Comparison of ENCODE assay signal across 21 cellular contexts in the genomic region with DNA sequence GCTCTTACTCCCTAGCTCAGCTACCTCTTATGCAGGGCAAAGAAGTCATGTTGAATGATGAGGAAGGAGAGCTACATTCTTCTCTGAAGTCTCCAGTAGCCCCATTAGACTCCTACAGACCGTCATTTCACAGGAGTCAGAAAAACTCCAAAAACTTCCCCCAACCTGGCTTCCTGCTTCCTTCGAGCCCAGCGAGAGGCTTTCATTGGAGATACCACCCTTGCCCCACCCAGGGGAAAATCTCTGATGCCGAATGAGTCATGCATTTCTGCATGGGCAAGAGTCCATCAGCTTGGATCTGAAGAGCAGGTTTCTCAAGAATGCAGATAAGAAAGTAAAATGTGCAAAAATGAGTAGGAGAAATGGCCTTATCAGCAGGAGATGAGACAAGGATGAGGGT. TPM values are rescaled to one million over a fixed set of nuclear protein-coding genes. Genes with fewer than 3 reads are reported as not detected.
A peak's percentile ranks its signal among the peaks of the same experiment; 100 is the strongest.
DNase-seq lines count a peak whose midpoint lies in the region; ATAC-seq, FAIRE-seq and TF ChIP-seq lines count a peak whose summit lies in the region.
"Had no signal": no experiment of that assay in that cellular context is flagged by ENCODE, and none has a peak within 500 bp of the region (broad histone marks: within the 10 kb centered on the region; RNA-seq: fewer than 3 reads in every experiment).

No MANE protein-coding gene starts in this region.

- H3K4me2 ChIP-seq in A549 = peak overlapping the region; percentile 18; the same call in 2 of the 3 replicates

- TF ChIP-seq EP300 in A549 (IDR thresholded peaks at IDR 0.05) = no peak

- CTCF ChIA-PET in A549 (lab: Yijun Ruan, JAX) = no interaction called here

- peaks cover 7% of the 10 kb centered on the region for H3K27me3 Mint-ChIP-seq in stimulated activated naive CD8-positive, alpha-beta T cell treated with anti-CD3 and anti-CD28 coated beads, Interleukin-15, amount 100 ng/mL, for 72 hours

- WGBS in A549 (ENCODE audit: missing lambda C conversion rate) = 0% methylated on average over 4 of the region's 4 CpGs

- H3K4me1 ChIP-seq in A549 = no peaks in the 10 kb centered on the region
- H3K4me1 ChIP-seq: adrenal gland, vagina had no signal

- TF ChIP-seq POLR2A in A549 (IDR thresholded peaks at IDR 0.05; ENCODE audit: low read length) = no peak

- FAIRE-seq in A549 (lab: Jason Lieb, UNC) = peak; percentile 49
- FAIRE-seq in RCC 7860 (lab: Jason Lieb, UNC) = no peak

- no peak overlapping the region for H3K27ac ChIP-seq in A549
- no peak overlapping the region for H3K27ac ChIP-seq in epithelial cell of prostate
- H3K27ac ChIP-seq: adrenal gland, SJCRH30, vagina had no signal

- no peak overlapping the region for H3K27ac Mint-ChIP-seq in stimulated activated naive CD8-positive, alpha-beta T cell treated with anti-CD3 and anti-CD28 coated beads, Interleukin-15, amount 100 ng/mL, for 72 hours
- H3K27ac Mint-ChIP-seq: memory B cell; stimulated activated naive CD8-positive, alpha-beta T cell treated with anti-CD3 and anti-CD28 coated beads, Interleukin-15, Interleukin-2, amounts not matched to agents 100 ng/mL and 50 ng/mL, for 24 hours had no signal

- POLR2A ChIA-PET in A549 (lab: Yijun Ruan, JAX) = no interaction called here

- intact Hi-C loops in left colon (cut with DNase I, micrococcal nuclease) = no loop called here

- TF ChIP-seq RAD21 in A549 (conservative IDR thresholded peaks at IDR 0.05 in 1 of 2, IDR thresholded peaks at IDR 0.05 in 1 of 2) = no peak

- H3K4me3 ChIP-seq in A549 = no peak overlapping the region
- H3K4me3 ChIP-seq: adrenal gland, SJCRH30, vagina had no signal

- H3K4me1 Mint-ChIP-seq in stimulated activated naive CD8-positive, alpha-beta T cell treated with anti-CD3 and anti-CD28 coated beads, Interleukin-15, amount 100 ng/mL, for 72 hours = no peaks in the 10 kb centered on the region
- H3K4me1 Mint-ChIP-seq: memory B cell, neural crest cell had no signal

- no peaks in the 10 kb centered on the region for H3K9me3 ChIP-seq in A549
- H3K9me3 ChIP-seq: adrenal gland, vagina had no signal

- no peak overlapping the region for H3K4me3 Mint-ChIP-seq in stimulated activated naive CD8-positive, alpha-beta T cell treated with anti-CD3 and anti-CD28 coated beads, Interleukin-15, amount 100 ng/mL, for 72 hours
- H3K4me3 Mint-ChIP-seq: memory B cell; neural crest cell; stimulated activated naive CD8-positive, alpha-beta T cell treated with anti-CD3 and anti-CD28 coated beads, Interleukin-15, Interleukin-2, amounts not matched to agents 100 ng/mL and 50 ng/mL, for 24 hours had no signal

- ATAC-seq in A549 = no peak
- ATAC-seq in left colon = peak; percentile 54
- ATAC-seq in stimulated activated naive CD8-positive, alpha-beta T cell treated with anti-CD3 and anti-CD28 coated beads, Interleukin-15, amount 100 ng/mL, for 72 hours = no peak

- DNase-seq in A549 (ENCODE audit: low read depth in 1 of 2, low spot score in 1 of 2) (peak; percentile 2 to 16), OCI-M1 (lab: John Stamatoyannopoulos, UW) (peak; percentile 1), epithelial cell of prostate (ENCODE audit: low read depth, low spot score) (peak; percentile 2), left colon (no peak), RCC 7860 (ENCODE audit: low spot score) (no peak), NCI-H2107 treated with DMSO at 0.1 percent for 48 hours (lab: John Stamatoyannopoulos, UW; ENCODE audit: unreplicated experiment) (no peak), SIG-M5 (lab: John Stamatoyannopoulos, UW) (no peak)
- DNase-seq in stimulated activated naive CD8-positive, alpha-beta T cell treated with anti-CD3 and anti-CD28 coated beads, Interleukin-15, amount 100 ng/mL, for 72 hours = no peak
- DNase-seq: activated CD4-positive, CD25-positive, alpha-beta regulatory T cell treated with anti-CD3 and anti-CD28 coated beads, Interleukin-2, amount 50 U/mL, for 72 hours; activated effector memory CD4-positive, alpha-beta T cell treated with anti-CD3 and anti-CD28 coated beads, Interleukin-2, amount 50 U/mL, for 16 hours; EL; NCI-H146; NCI-H446 treated with DMSO at 0.1 percent for 48 hours; retina; SJCRH30 had no signal

- H3K9me3 Mint-ChIP-seq in stimulated activated naive CD8-positive, alpha-beta T cell treated with anti-CD3 and anti-CD28 coated beads, Interleukin-15, amount 100 ng/mL, for 72 hours = peaks cover 0 to 5% of the 10 kb centered on the region in 2 donors
- H3K9me3 Mint-ChIP-seq: stimulated activated naive CD8-positive, alpha-beta T cell treated with anti-CD3 and anti-CD28 coated beads, Interleukin-15, Interleukin-2, amounts not matched to agents 100 ng/mL and 50 ng/mL, for 24 hours had no signal

- no peak for TF ChIP-seq CTCF in A549 (IDR thresholded peaks at IDR 0.05)

TF ChIP-seq in A549, 52 proteins besides CTCF, POLR2A, EP300 and RAD21:
- TF ChIP-seq KDM5A (IDR thresholded peaks at IDR 0.05) = no peak
- no peak for TF ChIP-seq ZC3H11A (IDR thresholded peaks at IDR 0.05)
- TF ChIP-seq RCOR1 (IDR thresholded peaks at IDR 0.05; ENCODE audit: low read depth, low read length) = no peak
- TF ChIP-seq, protein P1, sequence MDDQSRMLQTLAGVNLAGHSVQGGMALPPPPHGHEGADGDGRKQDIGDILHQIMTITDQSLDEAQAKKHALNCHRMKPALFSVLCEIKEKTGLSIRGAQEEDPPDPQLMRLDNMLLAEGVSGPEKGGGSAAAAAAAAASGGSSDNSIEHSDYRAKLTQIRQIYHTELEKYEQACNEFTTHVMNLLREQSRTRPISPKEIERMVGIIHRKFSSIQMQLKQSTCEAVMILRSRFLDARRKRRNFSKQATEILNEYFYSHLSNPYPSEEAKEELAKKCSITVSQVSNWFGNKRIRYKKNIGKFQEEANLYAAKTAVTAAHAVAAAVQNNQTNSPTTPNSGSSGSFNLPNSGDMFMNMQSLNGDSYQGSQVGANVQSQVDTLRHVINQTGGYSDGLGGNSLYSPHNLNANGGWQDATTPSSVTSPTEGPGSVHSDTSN (IDR thresholded peaks at IDR 0.05) = no peak
- TF ChIP-seq KDM1A (IDR thresholded peaks at IDR 0.05; ENCODE audit: low read depth) = no peak
- no peak for TF ChIP-seq MAX (IDR thresholded peaks at IDR 0.05)
- TF ChIP-seq HES2 (IDR thresholded peaks at IDR 0.05) = no peak
- no peak for TF ChIP-seq CEBPB (IDR thresholded peaks at IDR 0.05)
- no peak for TF ChIP-seq ZSCAN20 (CRISPR knock-in tag; IDR thresholded peaks at IDR 0.05)

RNA-seq across cellular contexts. Expression of gene ARSF, which starts 53.0 kb away (rescaled TPM):
- polyA plus RNA-seq in A549 (2011; rRNA removed) = not detected in 2 replicates
- not detected in 2 replicates for polyA plus RNA-seq in A549 (2012; cell fraction: cytosol; rRNA removed)
- not detected in 2 replicates for polyA plus RNA-seq in A549 (2012; cell fraction: nucleus; rRNA removed)
- polyA plus RNA-seq in A549 (2017; fragmentation: RNase III; extraction: RNeasy Plus Mini Kit Qiagen cat#74134 plus additional on column Dnase treatment) = not detected in 3 replicates
- polyA minus RNA-seq in A549 (2011; rRNA and poly(A)+ RNA removed) = not detected in 2 replicates
- total RNA-seq in left colon = not detected
- total RNA-seq: glomerular endothelial cell had no signal

Comparison
In these comparisons a context has a peak if more than half of its experiments do, and no peak if none do; other contexts are left out.
1. DNase-seq: peak in A549 (2 of 2), OCI-M1 (single experiment) and epithelial cell of prostate (single experiment); none in left colon (0 of 2), RCC 7860 (single experiment), stimulated activated naive CD8-positive, alpha-beta T cell treated with anti-CD3 and anti-CD28 coated beads, Interleukin-15, amount 100 ng/mL, for 72 hours (0 of 2), NCI-H2107 treated with DMSO at 0.1 percent for 48 hours (single experiment) and SIG-M5 (single experiment).